Comparison of ENCODE assay signal across 8 cellular contexts in the genomic region with DNA sequence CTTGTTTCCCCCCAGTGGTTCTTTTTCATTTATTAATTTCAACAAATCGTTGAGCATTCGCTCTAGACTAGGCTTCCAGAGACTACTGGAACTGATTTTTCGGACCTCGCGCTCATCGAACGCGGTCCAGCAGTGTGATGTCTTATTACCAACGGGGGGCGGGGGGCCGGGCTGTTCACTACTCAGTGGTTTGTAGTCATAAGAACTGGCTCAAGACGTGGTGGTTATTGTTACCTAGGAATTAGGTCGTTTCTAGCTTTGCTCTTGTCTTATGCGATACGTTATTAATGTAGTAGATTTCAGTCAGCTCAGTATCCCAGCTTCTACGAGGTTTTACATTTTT. TPM values are rescaled to one million over a fixed set of nuclear protein-coding genes. Genes with fewer than 3 reads are reported as not detected.
DNase-seq lines count a peak whose midpoint lies in the region; ATAC-seq, FAIRE-seq and TF ChIP-seq lines count a peak whose summit lies in the region.

No MANE protein-coding gene starts in this region.

- TF ChIP-seq POLR2A in transverse colon (IDR thresholded peaks at IDR 0.05) = no peak

- H3K9ac ChIP-seq in ES-I3 (ENCODE audit: low read depth, low read length) = peak overlapping the region; percentile 99
- peak overlapping the region; percentile 92 to 95 for H3K9ac ChIP-seq in liver (ENCODE audit: low read depth in 1 of 2, low read length in 2 of 2)

- CTCF ChIA-PET in MCF 10A (lab: Yijun Ruan, JAX) = interaction anchor here (0.7 to 1.9 kb wide), 7 partner anchors 13 to 388 kb away, joined by 3 to 8 read pairs (median 3); no protein-coding TSS in a partner anchor

- TF ChIP-seq RAD21 in Ishikawa (IDR thresholded peaks at IDR 0.05; ENCODE audit: low read depth) (no peak), liver (IDR thresholded peaks at IDR 0.05) (no peak)

- TF ChIP-seq CTCF in MCF 10A (IDR thresholded peaks at IDR 0.05; ENCODE audit: unreplicated experiment) (no peak), liver (IDR thresholded peaks at IDR 0.05; ENCODE audit: low read depth, low read length, missing input control) (no peak), transverse colon (IDR thresholded peaks at IDR 0.05) (no peak)

- H3K4me1 ChIP-seq in ES-I3 (ENCODE audit: insufficient read depth, low read length) (peaks cover 6% of the 10 kb centered on the region), liver (ENCODE audit: control insufficient read depth in 4 of 4, insufficient read depth in 4 of 4, low read length in 3 of 4) (peaks cover 0 to 13% (median 11%) of the 10 kb centered on the region in 4 donors), transverse colon (peaks cover 13 to 26% (median 17%) of the 10 kb centered on the region in 4 donors)

- H3K27ac Mint-ChIP-seq in MCF 10A (ENCODE audit: low read depth, unreplicated experiment) = peak overlapping the region; percentile 99

- H3K9me3 ChIP-seq in ES-I3 (ENCODE audit: control insufficient read depth, insufficient read depth, low read length) = no peaks in the 10 kb centered on the region; the same call in 1 of the 2 replicates
- no peaks in the 10 kb centered on the region for H3K9me3 ChIP-seq in liver (ENCODE audit: control insufficient read depth in 4 of 4, low read length in 3 of 4)
- H3K9me3 ChIP-seq in transverse colon = no peaks in the 10 kb centered on the region

- peaks cover 22% of the 10 kb centered on the region for H3K36me3 ChIP-seq in ES-I3 (ENCODE audit: insufficient read depth, low read length)
- H3K36me3 ChIP-seq in liver (ENCODE audit: control insufficient read depth in 4 of 4, insufficient read depth in 3 of 4, low read depth in 1 of 4, low read length in 3 of 4) = peaks cover 10 to 34% (median 32%) of the 10 kb centered on the region in 4 donors
- H3K36me3 ChIP-seq in transverse colon = peaks cover 4 to 40% (median 21%) of the 10 kb centered on the region in 4 donors

- peak overlapping the region; percentile 94 for H3K27ac ChIP-seq in liver (ENCODE audit: low read depth in 1 of 2, low read length in 2 of 2)
- H3K27ac ChIP-seq in transverse colon = peak overlapping the region; percentile 92 to 97 (median 94)

- peak overlapping the region; percentile 92 for H3K4me3 Mint-ChIP-seq in MCF 10A (ENCODE audit: unreplicated experiment)

- H3K36me3 Mint-ChIP-seq in MCF 10A (ENCODE audit: insufficient read depth, unreplicated experiment) = peaks cover 47% of the 10 kb centered on the region

- POLR2A ChIA-PET in MCF 10A (lab: Yijun Ruan, JAX) = interaction anchor here (0.7 to 2.9 kb wide), 23 partner anchors 10 to 451 kb away, joined by 3 to 10 read pairs (median 5); a partner anchor contains a TSS

- H3K4me3 ChIP-seq in liver (ENCODE audit: low read depth in 1 of 3, low read length in 3 of 3) (peak overlapping the region; percentile 76 to 100 (median 95)), transverse colon (peak overlapping the region; percentile 80 to 95 (median 89))

- DNase-seq in MCF 10A (ENCODE audit: unreplicated experiment) (peak; percentile 14), transverse colon (no peak), midbrain (lab: John Stamatoyannopoulos, UW) (no peak), HTR-8/SVneo (ENCODE audit: insufficient read length, low spot score) (no peak)

- ATAC-seq in GM19397 (IDR thresholded peaks at IDR 0.05; ENCODE audit: unreplicated experiment) = no peak

- peaks cover 10% of the 10 kb centered on the region for H3K4me1 Mint-ChIP-seq in MCF 10A (ENCODE audit: insufficient read depth, unreplicated experiment)

- TF ChIP-seq EP300 in Ishikawa (IDR thresholded peaks at IDR 0.05; ENCODE audit: borderline replicate concordance) (no peak), transverse colon (IDR thresholded peaks at IDR 0.05; ENCODE audit: low read depth) (no peak)

- H3K27me3 Mint-ChIP-seq in MCF 10A (ENCODE audit: insufficient read depth, unreplicated experiment) = no peaks in the 10 kb centered on the region

- no peaks in the 10 kb centered on the region for H3K9me3 Mint-ChIP-seq in MCF 10A (ENCODE audit: unreplicated experiment)

- no peak for FAIRE-seq in HTR-8/SVneo (lab: Jason Lieb, UNC)

- H3K27me3 ChIP-seq in liver (ENCODE audit: control insufficient read depth in 4 of 4, insufficient read depth in 4 of 4, low read length in 3 of 4) = no peaks in the 10 kb centered on the region
- no peaks in the 10 kb centered on the region for H3K27me3 ChIP-seq in transverse colon

- BruUV-seq in MCF 10A (replicated peaks; lab: Mats Ljungman, UMichigan) = no TSS peak

- in situ Hi-C loops in transverse colon (cut with MboI; ENCODE audit: low pct_ligation_motif_present in 1 of 4, low pct_unique_long_range_greater_than_20kb in 1 of 4, low sequenced_read_pairs in 3 of 4) = no loop called here

- intact Hi-C loops in MCF 10A (cut with micrococcal nuclease) (loop anchor here (5.0 kb wide), 1 partner anchor 287 kb away; a partner anchor contains a TSS), transverse colon (cut with DNase I; ENCODE audit: low total_unique reads) (no loop called here)

- WGBS in liver = under 1% methylated on average over 16 of the region's 16 CpGs
- 0% methylated on average over 15 to 16 of the region's 16 CpGs for WGBS in transverse colon (ENCODE audit: low coverage in 1 of 2), 2 donors

TF ChIP-seq in Ishikawa, 13 proteins besides CTCF, POLR2A, EP300 and RAD21:
- TF ChIP-seq YY1 (IDR thresholded peaks at IDR 0.05; ENCODE audit: low read depth) (no peak), CREB1 (IDR thresholded peaks at IDR 0.05; ENCODE audit: low read depth) (no peak), NFIC (IDR thresholded peaks at IDR 0.05) (no peak), ZBTB7A (IDR thresholded peaks at IDR 0.05; ENCODE audit: low read depth) (peak; percentile 40; the same call in 1 of the 2 replicates), CEBPB (IDR thresholded peaks at IDR 0.05) (no peak), TEAD4 (IDR thresholded peaks at IDR 0.05) (no peak)
- TF ChIP-seq, protein P1, sequence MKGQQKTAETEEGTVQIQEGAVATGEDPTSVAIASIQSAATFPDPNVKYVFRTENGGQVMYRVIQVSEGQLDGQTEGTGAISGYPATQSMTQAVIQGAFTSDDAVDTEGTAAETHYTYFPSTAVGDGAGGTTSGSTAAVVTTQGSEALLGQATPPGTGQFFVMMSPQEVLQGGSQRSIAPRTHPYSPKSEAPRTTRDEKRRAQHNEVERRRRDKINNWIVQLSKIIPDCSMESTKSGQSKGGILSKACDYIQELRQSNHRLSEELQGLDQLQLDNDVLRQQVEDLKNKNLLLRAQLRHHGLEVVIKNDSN (IDR thresholded peaks at IDR 0.05) = no peak

TF ChIP-seq in liver, 16 proteins besides CTCF, POLR2A, EP300 and RAD21 (continues in another document):
- TF ChIP-seq TAF1 (conservative IDR thresholded peaks at IDR 0.05) (no peak), HNF4G (IDR thresholded peaks at IDR 0.05) (no peak), FOXA2 (IDR thresholded peaks at IDR 0.05) (no peak), HNF4A (conservative IDR thresholded peaks at IDR 0.05) (no peak), GABPA (IDR thresholded peaks at IDR 0.05 in 1 of 2, conservative IDR thresholded peaks at IDR 0.05 in 1 of 2) (no peak), YY1 (IDR thresholded peaks at IDR 0.05) (no peak), SP1 (IDR thresholded peaks at IDR 0.05) (no peak), EGR1 (IDR thresholded peaks at IDR 0.05; ENCODE audit: low read depth in 2 of 2) (no peak), RXRA (IDR thresholded peaks at IDR 0.05) (no peak)
- TF ChIP-seq, protein P2, sequence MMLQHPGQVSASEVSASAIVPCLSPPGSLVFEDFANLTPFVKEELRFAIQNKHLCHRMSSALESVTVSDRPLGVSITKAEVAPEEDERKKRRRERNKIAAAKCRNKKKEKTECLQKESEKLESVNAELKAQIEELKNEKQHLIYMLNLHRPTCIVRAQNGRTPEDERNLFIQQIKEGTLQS (IDR thresholded peaks at IDR 0.05) = no peak
- TF ChIP-seq, protein P3, sequence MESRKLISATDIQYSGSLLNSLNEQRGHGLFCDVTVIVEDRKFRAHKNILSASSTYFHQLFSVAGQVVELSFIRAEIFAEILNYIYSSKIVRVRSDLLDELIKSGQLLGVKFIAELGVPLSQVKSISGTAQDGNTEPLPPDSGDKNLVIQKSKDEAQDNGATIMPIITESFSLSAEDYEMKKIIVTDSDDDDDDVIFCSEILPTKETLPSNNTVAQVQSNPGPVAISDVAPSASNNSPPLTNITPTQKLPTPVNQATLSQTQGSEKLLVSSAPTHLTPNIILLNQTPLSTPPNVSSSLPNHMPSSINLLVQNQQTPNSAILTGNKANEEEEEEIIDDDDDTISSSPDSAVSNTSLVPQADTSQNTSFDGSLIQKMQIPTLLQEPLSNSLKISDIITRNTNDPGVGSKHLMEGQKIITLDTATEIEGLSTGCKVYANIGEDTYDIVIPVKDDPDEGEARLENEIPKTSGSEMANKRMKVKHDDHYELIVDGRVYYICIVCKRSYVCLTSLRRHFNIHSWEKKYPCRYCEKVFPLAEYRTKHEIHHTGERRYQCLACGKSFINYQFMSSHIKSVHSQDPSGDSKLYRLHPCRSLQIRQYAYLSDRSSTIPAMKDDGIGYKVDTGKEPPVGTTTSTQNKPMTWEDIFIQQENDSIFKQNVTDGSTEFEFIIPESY (IDR thresholded peaks at IDR 0.05) = no peak
- TF ChIP-seq, protein P4, sequence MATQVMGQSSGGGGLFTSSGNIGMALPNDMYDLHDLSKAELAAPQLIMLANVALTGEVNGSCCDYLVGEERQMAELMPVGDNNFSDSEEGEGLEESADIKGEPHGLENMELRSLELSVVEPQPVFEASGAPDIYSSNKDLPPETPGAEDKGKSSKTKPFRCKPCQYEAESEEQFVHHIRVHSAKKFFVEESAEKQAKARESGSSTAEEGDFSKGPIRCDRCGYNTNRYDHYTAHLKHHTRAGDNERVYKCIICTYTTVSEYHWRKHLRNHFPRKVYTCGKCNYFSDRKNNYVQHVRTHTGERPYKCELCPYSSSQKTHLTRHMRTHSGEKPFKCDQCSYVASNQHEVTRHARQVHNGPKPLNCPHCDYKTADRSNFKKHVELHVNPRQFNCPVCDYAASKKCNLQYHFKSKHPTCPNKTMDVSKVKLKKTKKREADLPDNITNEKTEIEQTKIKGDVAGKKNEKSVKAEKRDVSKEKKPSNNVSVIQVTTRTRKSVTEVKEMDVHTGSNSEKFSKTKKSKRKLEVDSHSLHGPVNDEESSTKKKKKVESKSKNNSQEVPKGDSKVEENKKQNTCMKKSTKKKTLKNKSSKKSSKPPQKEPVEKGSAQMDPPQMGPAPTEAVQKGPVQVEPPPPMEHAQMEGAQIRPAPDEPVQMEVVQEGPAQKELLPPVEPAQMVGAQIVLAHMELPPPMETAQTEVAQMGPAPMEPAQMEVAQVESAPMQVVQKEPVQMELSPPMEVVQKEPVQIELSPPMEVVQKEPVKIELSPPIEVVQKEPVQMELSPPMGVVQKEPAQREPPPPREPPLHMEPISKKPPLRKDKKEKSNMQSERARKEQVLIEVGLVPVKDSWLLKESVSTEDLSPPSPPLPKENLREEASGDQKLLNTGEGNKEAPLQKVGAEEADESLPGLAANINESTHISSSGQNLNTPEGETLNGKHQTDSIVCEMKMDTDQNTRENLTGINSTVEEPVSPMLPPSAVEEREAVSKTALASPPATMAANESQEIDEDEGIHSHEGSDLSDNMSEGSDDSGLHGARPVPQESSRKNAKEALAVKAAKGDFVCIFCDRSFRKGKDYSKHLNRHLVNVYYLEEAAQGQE (IDR thresholded peaks at IDR 0.05) = no peak

RNA-seq across cellular contexts. Expression of a gene that starts 0.9 kb away (rescaled TPM):
- total RNA-seq in MCF 10A (2022) (138 TPM in 2 replicates), liver (100 to 1,000 TPM in 1 of 2 donors, 10 to 100 TPM in 1; 94.0 to 142 TPM), transverse colon (100 to 1,000 TPM; 238 to 391 (median 304) TPM)
- 10 to 100 TPM; 21.2 to 34.5 TPM for polyA plus RNA-seq in liver
